15 cellular contexts compared by ENCODE assay signal in the genomic region with DNA sequence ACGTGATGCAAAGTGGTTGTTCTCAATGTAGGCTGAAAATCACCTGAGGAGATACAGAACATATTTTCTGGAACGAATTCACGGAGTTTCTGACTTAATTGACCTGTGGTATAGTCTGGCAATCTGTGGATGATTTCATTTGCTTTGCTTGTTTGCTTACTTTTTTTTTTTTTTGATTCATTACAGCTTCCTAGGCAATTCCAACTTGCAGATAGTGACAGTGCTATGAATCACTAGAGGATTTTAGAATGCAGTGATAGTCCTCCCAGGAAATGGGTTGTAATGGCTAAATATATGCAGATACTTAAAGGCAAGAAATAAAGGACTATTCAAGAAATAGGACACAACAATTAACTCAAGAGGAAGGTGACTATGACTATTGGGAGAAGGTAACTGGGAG.
"Had no signal": no experiment of that assay in that cellular context is flagged by ENCODE, and none has a peak within 500 bp of the region (broad histone marks: within the 10 kb centered on the region; RNA-seq: fewer than 3 reads in every experiment).

No MANE protein-coding gene starts in this region.

- H3K4me3 ChIP-seq: esophagus squamous epithelium, right atrium auricular region, suprapubic skin, thyroid gland, uterus had no signal

- FAIRE-seq: colon, keratinocyte, small intestine had no signal

- DNase-seq: effector memory CD8-positive, alpha-beta T cell; esophagus squamous epithelium; immature natural killer cell; left cardiac atrium; natural killer cell; posterior cingulate gyrus; small intestine; stimulated activated CD4-positive, alpha-beta T cell treated with anti-CD3 and anti-CD28 coated beads, Interleukin-2, amount 100 ng/mL, for 48 hours; stimulated activated naive CD4-positive, alpha-beta T cell treated with Interleukin-2 at 50 U/mL for 16 hours; thyroid gland; uterus had no signal
